Comparison of ENCODE assay signal across 10 cellular contexts in genomic region chr2:166900700-166901099, GRCh38. TPM values are rescaled to one million over a fixed set of nuclear protein-coding genes. Genes with fewer than 3 reads are reported as not detected.
A peak's percentile ranks its signal among the peaks of the same experiment; 100 is the strongest.
DNase-seq lines count a peak whose midpoint lies in the region; ATAC-seq and TF ChIP-seq lines count a peak whose summit lies in the region.
"Had no signal": no experiment of that assay in that cellular context is flagged by ENCODE, and none has a peak within 500 bp of the region (broad histone marks: within the 10 kb centered on the region; RNA-seq: fewer than 3 reads in every experiment).

No MANE protein-coding gene starts in this region.

- H3K4me2 ChIP-seq in Loucy (ENCODE audit: low read depth, low read length, poor library complexity, severe bottlenecking), result no peak overlapping the region

- H3K4me3 ChIP-seq in Loucy (ENCODE audit: low read length, poor library complexity, severe bottlenecking) (no peak overlapping the region), brain microvascular endothelial cell (ENCODE audit: low read depth, low read length) (no peak overlapping the region)

- H3K79me2 ChIP-seq in Loucy (ENCODE audit: insufficient read depth, low read length), result no peaks in the 10 kb centered on the region

- H3K4me1 ChIP-seq in Loucy (ENCODE audit: insufficient read depth, low read length, poor library complexity, severe bottlenecking), result no peaks in the 10 kb centered on the region

- peak; percentile 17 for TF ChIP-seq CTCF in GM12873 (IDR thresholded peaks at IDR 0.05; ENCODE audit: insufficient read depth, low read depth, low read length, missing control alignments)
- TF ChIP-seq CTCF in Loucy (conservative IDR thresholded peaks at IDR 0.05; ENCODE audit: low read length), result peak; percentile 29; the same call in 1 of the 2 replicates
- peak; percentile 61 for TF ChIP-seq CTCF in brain microvascular endothelial cell (IDR thresholded peaks at IDR 0.05; ENCODE audit: low read depth, low read length, missing control alignments)

- no peak overlapping the region for H2AFZ ChIP-seq in Loucy (ENCODE audit: low read length)

- in situ Hi-C loops in brain microvascular endothelial cell (cut with HindIII; ENCODE audit: low pct_ligation_motif_present, low sequenced_read_pairs), result no loop called here

- H3K9me2 ChIP-seq in Loucy (replicated peaks; ENCODE audit: low read depth, low read length), result no peaks in the 10 kb centered on the region

- no peak overlapping the region for H3K27ac ChIP-seq in brain microvascular endothelial cell

- H3K36me3 ChIP-seq in Loucy (ENCODE audit: insufficient read depth, low read length), result no peaks in the 10 kb centered on the region
- no peaks in the 10 kb centered on the region for H3K36me3 ChIP-seq in brain microvascular endothelial cell (replicated peaks)

- ATAC-seq in GM19035 (IDR thresholded peaks at IDR 0.05; ENCODE audit: unreplicated experiment) (no peak), GM18511 (IDR thresholded peaks at IDR 0.05; ENCODE audit: unreplicated experiment) (no peak)
- ATAC-seq: T-cell had no signal

- DNase-seq in brain microvascular endothelial cell (peak; percentile 5), myocyte (ENCODE audit: low read depth) (peak; percentile 1), Kasumi-1 (lab: John Stamatoyannopoulos, UW) (no peak)
- DNase-seq: NCI-H1436, retina, T-cell had no signal

- no peak overlapping the region for H3K9ac ChIP-seq in Loucy (ENCODE audit: low read depth, low read length, poor library complexity, severe bottlenecking)

- H3K9me3 ChIP-seq in Loucy (ENCODE audit: insufficient read depth, low read depth, low read length), result no peaks in the 10 kb centered on the region

- H4K20me1 ChIP-seq in Loucy (ENCODE audit: insufficient read depth, low read length, poor library complexity, severe bottlenecking), result no peaks in the 10 kb centered on the region

- no peaks in the 10 kb centered on the region for H3F3A ChIP-seq in Loucy (ENCODE audit: low read depth)

- H3K27me3 ChIP-seq in Loucy (ENCODE audit: insufficient read depth, low read length, poor library complexity, severe bottlenecking) (no peaks in the 10 kb centered on the region), brain microvascular endothelial cell (replicated peaks) (no peaks in the 10 kb centered on the region)

RNA-seq across cellular contexts. Expression of gene XIRP2, which starts 12.4 kb away (rescaled TPM):
- total RNA-seq in myocyte, result 9.4 and 35.7 TPM in 2 replicates
- polyA plus RNA-seq in myocyte (2012), result 1.1 TPM
- total RNA-seq: T-cell had no signal

Comparison
In these comparisons a context has a peak if more than half of its experiments do, and no peak if none do; other contexts are left out.
1. DNase-seq: peak in brain microvascular endothelial cell (single experiment) and myocyte (single experiment); none in Kasumi-1 (0 of 2).
2. Peak in every context shown above with its lines, with median percentiles within 50 percentile points of each other: CTCF ChIP-seq.